In genomic region chr13:44565881-44566280, GRCh38 we compare ENCODE assay signal across 20 cellular contexts. TPM values are rescaled to one million over a fixed set of nuclear protein-coding genes. Genes with fewer than 3 reads are reported as not detected.
DNase-seq lines count a peak whose midpoint lies in the region; ATAC-seq, FAIRE-seq and TF ChIP-seq lines count a peak whose summit lies in the region.
"Had no signal": no experiment of that assay in that cellular context is flagged by ENCODE, and none has a peak within 500 bp of the region (broad histone marks: within the 10 kb centered on the region; RNA-seq: fewer than 3 reads in every experiment).

No MANE protein-coding gene starts in this region.

- intact Hi-C loops in upper lobe of right lung (cut with DNase I): no loop called here

- no peak overlapping the region for H3K27ac Mint-ChIP-seq in astrocyte (ENCODE audit: unreplicated experiment)
- H3K27ac Mint-ChIP-seq: CD4-positive, alpha-beta memory T cell had no signal

- H3K4me1 ChIP-seq in SK-N-SH (ENCODE audit: control insufficient read depth in 1 of 2, insufficient read depth in 2 of 2, low read depth in 1 of 2, low read length in 1 of 2): peaks cover 0 to 6% of the 10 kb centered on the region in 2 experiments
- peaks cover 4% of the 10 kb centered on the region for H3K4me1 ChIP-seq in astrocyte (ENCODE audit: insufficient read depth, low read length)
- no peaks in the 10 kb centered on the region for H3K4me1 ChIP-seq in upper lobe of right lung
- H3K4me1 ChIP-seq: BE2C, SJCRH30 had no signal

- CTCF ChIA-PET in SK-N-SH (lab: Yijun Ruan, JAX): interaction anchor here (1.0 to 1.4 kb wide), 3 partner anchors 9 to 580 kb away, joined by 3 to 6 read pairs (median 5); no protein-coding TSS in a partner anchor

- H3K79me2 ChIP-seq in SK-N-SH (ENCODE audit: insufficient read depth): peaks cover 100% of the 10 kb centered on the region
- H3K79me2 ChIP-seq in astrocyte (ENCODE audit: insufficient read depth, low read length): peaks cover 100% of the 10 kb centered on the region

- WGBS in SK-N-SH (ENCODE audit: low lambda C conversion rate): 92% methylated on average over 3 of the region's 3 CpGs

- TF ChIP-seq CTCF in SK-N-SH (IDR thresholded peaks at IDR 0.05) (no peak), astrocyte (IDR thresholded peaks at IDR 0.05; ENCODE audit: insufficient read depth, low read depth, low read length) (no peak), GM20000 (IDR thresholded peaks at IDR 0.05; ENCODE audit: extremely low read depth, missing control alignments) (no peak), upper lobe of right lung (IDR thresholded peaks at IDR 0.05) (no peak)

- H3K36me3 ChIP-seq in SK-N-SH (replicated peaks in 1 of 2; ENCODE audit: control insufficient read depth in 1 of 2, insufficient read depth in 2 of 2, low read length in 1 of 2) (peaks cover 30 to 35% of the 10 kb centered on the region in 2 experiments), astrocyte (ENCODE audit: insufficient read depth, low read length) (no peaks in the 10 kb centered on the region), upper lobe of right lung (no peaks in the 10 kb centered on the region)
- H3K36me3 ChIP-seq: BE2C, SJCRH30 had no signal

- H4K20me1 ChIP-seq in SK-N-SH (ENCODE audit: insufficient read depth): peaks cover 76% of the 10 kb centered on the region
- H4K20me1 ChIP-seq in astrocyte (ENCODE audit: insufficient read depth, low read length): peaks cover 70% of the 10 kb centered on the region

- FAIRE-seq in astrocyte (lab: Jason Lieb, UNC): peak; percentile 20
- FAIRE-seq: GM12878 had no signal

- H3K36me3 Mint-ChIP-seq in astrocyte (ENCODE audit: low read depth, unreplicated experiment): peaks cover 8% of the 10 kb centered on the region

- no peak for TF ChIP-seq EP300 in SK-N-SH (IDR thresholded peaks at IDR 0.05; ENCODE audit: borderline replicate concordance in 1 of 2, low read depth in 1 of 2, low read length in 1 of 2)

- peaks cover 38% of the 10 kb centered on the region for H3K4me1 Mint-ChIP-seq in astrocyte (ENCODE audit: low read depth, unreplicated experiment)

- no peaks in the 10 kb centered on the region for H3K9me2 ChIP-seq in SK-N-SH

- H3K9me3 Mint-ChIP-seq in astrocyte (ENCODE audit: unreplicated experiment): peaks cover 2% of the 10 kb centered on the region
- H3K9me3 Mint-ChIP-seq: CD4-positive, alpha-beta memory T cell had no signal

- DNase-seq in SK-N-SH (no peak), astrocyte (ENCODE audit: low read depth) (peak; percentile 62), kidney tubule cell (ENCODE audit: low spot score) (peak; percentile 24), NCI-H446 (lab: John Stamatoyannopoulos, UW) (no peak), GM20000 (ENCODE audit: low spot score) (no peak), upper lobe of right lung (no peak)
- DNase-seq: BE2C; Calu3; CD4-positive, alpha-beta memory T cell; GDM1; GOT3; NCI-H187 treated with DMSO at 0.1 percent for 48 hours; NK-92 treated with Interleukin-12 subunit alpha and Interleukin-12 subunit beta, amount 100 ng/mL, for 24 hours; RPMI8226; SJCRH30; SW 1271 had no signal

- no peaks in the 10 kb centered on the region for H3K27me3 ChIP-seq in SK-N-SH (ENCODE audit: insufficient read depth)
- no peaks in the 10 kb centered on the region for H3K27me3 ChIP-seq in astrocyte (ENCODE audit: insufficient read depth, low read length)
- no peaks in the 10 kb centered on the region for H3K27me3 ChIP-seq in upper lobe of right lung
- H3K27me3 ChIP-seq: BE2C, SJCRH30 had no signal

- H3K9me3 ChIP-seq in SK-N-SH (no peaks in the 10 kb centered on the region), astrocyte (ENCODE audit: insufficient read depth, low read depth, low read length) (no peaks in the 10 kb centered on the region), upper lobe of right lung (no peaks in the 10 kb centered on the region)
- H3K9me3 ChIP-seq: BE2C, SJCRH30 had no signal

- POLR2A ChIA-PET in SK-N-SH (lab: Yijun Ruan, JAX): interaction anchor here (0.6 to 0.8 kb wide), 2 partner anchors 10 to 12 kb away, joined by 3 read pairs; no protein-coding TSS in a partner anchor

- no peaks in the 10 kb centered on the region for H3F3A ChIP-seq in SK-N-SH (replicated peaks; ENCODE audit: insufficient read depth)

- H3K4me3 ChIP-seq in SK-N-SH (ENCODE audit: low read depth in 2 of 2, low read length in 1 of 2) (no peak overlapping the region), astrocyte (ENCODE audit: insufficient read depth, low read depth, low read length) (no peak overlapping the region), upper lobe of right lung (no peak overlapping the region)
- H3K4me3 ChIP-seq: GM12878, SJCRH30 had no signal

- peak overlapping the region; percentile 58 for H3K4me3 Mint-ChIP-seq in astrocyte (ENCODE audit: unreplicated experiment)

- H3K4me2 ChIP-seq in SK-N-SH: peak overlapping the region; percentile 42; the same call in 1 of the 2 replicates
- no peak overlapping the region for H3K4me2 ChIP-seq in astrocyte (ENCODE audit: low read length)

- H3K27me3 Mint-ChIP-seq in astrocyte (ENCODE audit: low read depth, unreplicated experiment): no peaks in the 10 kb centered on the region
- H3K27me3 Mint-ChIP-seq: CD4-positive, alpha-beta memory T cell had no signal

- TF ChIP-seq RAD21 in SK-N-SH (IDR thresholded peaks at IDR 0.05; ENCODE audit: low read length): no peak

- H3K9ac ChIP-seq in SK-N-SH: no peak overlapping the region
- no peak overlapping the region for H3K9ac ChIP-seq in astrocyte (ENCODE audit: low read length)

- ATAC-seq in SK-N-SH treated with all-trans-retinoic acid at 6 μM for 48 hours: no peak
- ATAC-seq in HG02798 (IDR thresholded peaks at IDR 0.05; ENCODE audit: poor library complexity, unreplicated experiment): no peak
- no peak for ATAC-seq in upper lobe of right lung
- ATAC-seq: GM12878 had no signal

- H3K27ac ChIP-seq in SK-N-SH (ENCODE audit: low read depth in 2 of 2, low read length in 1 of 2) (no peak overlapping the region), astrocyte (ENCODE audit: low read depth, low read length) (no peak overlapping the region), upper lobe of right lung (no peak overlapping the region)
- H3K27ac ChIP-seq: 22Rv1, SJCRH30 had no signal

- no peak overlapping the region for H2AFZ ChIP-seq in SK-N-SH (ENCODE audit: low read depth)
- H2AFZ ChIP-seq in astrocyte (ENCODE audit: low read depth, low read length): no peak overlapping the region

TF ChIP-seq in SK-N-SH, 30 proteins besides CTCF, POLR2A, EP300 and RAD21 (continues in another document):
- TF ChIP-seq FOXM1 (IDR thresholded peaks at IDR 0.05; ENCODE audit: low read depth) (no peak), ZBTB33 (IDR thresholded peaks at IDR 0.05; ENCODE audit: borderline replicate concordance, low read depth) (no peak), POLR2AphosphoS5 (IDR thresholded peaks at IDR 0.05; ENCODE audit: low read depth, low read length) (no peak), TEAD4 (IDR thresholded peaks at IDR 0.05; ENCODE audit: borderline replicate concordance, insufficient read depth) (no peak)

TF ChIP-seq in SK-N-SH treated with all-trans-retinoic acid at 6 μM for 48 hours, 23 proteins besides CTCF, POLR2A, EP300 and RAD21 (continues in another document):
- TF ChIP-seq ESRRG (CRISPR knock-in tag; IDR thresholded peaks at IDR 0.05) (no peak), GLIS3 (CRISPR knock-in tag; IDR thresholded peaks at IDR 0.05) (no peak), POU6F1 (CRISPR knock-in tag; IDR thresholded peaks at IDR 0.05; ENCODE audit: borderline replicate concordance, low read depth) (no peak), TCF4 (CRISPR knock-in tag; IDR thresholded peaks at IDR 0.05; ENCODE audit: borderline replicate concordance) (no peak), OSR1 (CRISPR knock-in tag; IDR thresholded peaks at IDR 0.05) (no peak), CSDC2 (CRISPR knock-in tag; IDR thresholded peaks at IDR 0.05) (no peak), CSRNP3 (CRISPR knock-in tag; IDR thresholded peaks at IDR 0.05) (no peak), SNAI2 (CRISPR knock-in tag; IDR thresholded peaks at IDR 0.05) (no peak), ISL1 (CRISPR knock-in tag; IDR thresholded peaks at IDR 0.05) (no peak), RARB (CRISPR knock-in tag; IDR thresholded peaks at IDR 0.05) (no peak), TOX (CRISPR knock-in tag; IDR thresholded peaks at IDR 0.05; ENCODE audit: borderline replicate concordance) (no peak), ZNF8 (CRISPR knock-in tag; IDR thresholded peaks at IDR 0.05) (no peak)

RNA-seq across cellular contexts. Expression of gene TSC22D1, which starts 10.2 kb away (rescaled TPM):
- 134 and 137 TPM in 2 replicates for polyA plus RNA-seq in SK-N-SH (2012; rRNA removed)
- polyA plus RNA-seq in SK-N-SH (2012; cell fraction: cytosol; rRNA removed): 116 and 141 TPM in 2 replicates
- polyA plus RNA-seq in SK-N-SH (2012; cell fraction: nucleus; rRNA removed): 209 and 274 TPM in 2 replicates
- total RNA-seq in astrocyte: 96.2 and 105 TPM in 2 replicates
- total RNA-seq in upper lobe of right lung: 149 TPM

Comparison
In these comparisons a context has a peak if more than half of its experiments do, and no peak if none do; other contexts are left out.
1. DNase-seq: peak in astrocyte (single experiment) and kidney tubule cell (single experiment); none in SK-N-SH (single experiment), NCI-H446 (0 of 2), GM20000 (single experiment) and upper lobe of right lung (single experiment).